In genomic region chr2:74864728-74865722, GRCh38 we compare ENCODE assay signal across 12 cellular contexts. TPM values are rescaled to one million over a fixed set of nuclear protein-coding genes. Genes with fewer than 3 reads are reported as not detected.
A peak's percentile ranks its signal among the peaks of the same experiment; 100 is the strongest.
DNase-seq lines count a peak whose midpoint lies in the region; ATAC-seq and TF ChIP-seq lines count a peak whose summit lies in the region.
"Had no signal": no experiment of that assay in that cellular context is flagged by ENCODE, and none has a peak within 500 bp of the region (broad histone marks: within the 10 kb centered on the region; RNA-seq: fewer than 3 reads in every experiment).

No MANE protein-coding gene starts in this region.

- H3K27ac Mint-ChIP-seq in activated naive CD4-positive, alpha-beta T cell treated with anti-CD3 and anti-CD28 coated beads, Interleukin-2, amount 50 U/mL, for 72 hours = no peak overlapping the region

- BruUV-seq in PC-9 (replicated peaks; lab: Mats Ljungman, UMichigan) = TSS peak; percentile 65

- CTCF ChIA-PET in PC-9 (lab: Charles Lee) = interaction anchor here (0.6 to 1.3 kb wide), 2 partner anchors 28 to 174 kb away, joined by 3 read pairs; no protein-coding TSS in a partner anchor

- H3K27ac ChIP-seq in PC-9 = peak overlapping the region; percentile 92

- 0 out of 2 replicates have a peak, but pooled peaks cover 6% of the 10 kb centered on the region for H3K36me3 ChIP-seq in PC-9 (ENCODE audit: low read depth)

- POLR2A ChIA-PET in PC-9 (lab: Charles Lee; ENCODE audit: unreplicated experiment) = interaction anchor here (0.6 to 0.7 kb wide), 3 partner anchors 16 to 182 kb away, joined by 4 to 7 read pairs (median 7); no protein-coding TSS in a partner anchor

- H4K20me1 ChIP-seq in PC-9 (ENCODE audit: insufficient read depth) = no peaks in the 10 kb centered on the region

- H3K36me3 Mint-ChIP-seq in activated naive CD4-positive, alpha-beta T cell treated with anti-CD3 and anti-CD28 coated beads, Interleukin-2, amount 50 U/mL, for 72 hours = peaks cover 10 to 26% of the 10 kb centered on the region in 2 donors

- peak; percentile 86 for ATAC-seq in esophagus mucosa
- ATAC-seq in sciatic nerve = peak; percentile 15
- ATAC-seq in activated naive CD4-positive, alpha-beta T cell treated with anti-CD3 and anti-CD28 coated beads, Interleukin-2, amount 50 U/mL, for 72 hours = no peak

- H3K9me3 ChIP-seq in PC-9 (ENCODE audit: insufficient read depth, low read depth) = no peaks in the 10 kb centered on the region

- H3K4me2 ChIP-seq in PC-9 = peak overlapping the region; percentile 69

- no peaks in the 10 kb centered on the region for H3K9me3 Mint-ChIP-seq in activated naive CD4-positive, alpha-beta T cell treated with anti-CD3 and anti-CD28 coated beads, Interleukin-2, amount 50 U/mL, for 72 hours
- H3K9me3 Mint-ChIP-seq: stimulated activated memory B cell treated with anti-CD40 and anti-IgM and Interleukin-4, amounts not matched to agents 10 μg/mL and 1 μg/mL and 100 μg/mL, for 72 hours had no signal

- H3K4me1 ChIP-seq in PC-9 (replicated peaks; ENCODE audit: insufficient read depth) = peaks cover 73% of the 10 kb centered on the region

- no peaks in the 10 kb centered on the region for H3K9me2 ChIP-seq in PC-9 (ENCODE audit: insufficient read depth)

- no peak overlapping the region for H3K4me3 ChIP-seq in PC-9

- DNase-seq in ELR (ENCODE audit: low read depth) (peak; percentile 75), PC-9 (peak; percentile 72 to 81), sciatic nerve (ENCODE audit: low spot score) (no peak), NCI-H446 treated with DMSO at 0.1 percent for 48 hours (lab: John Stamatoyannopoulos, UW) (no peak), NCI-H345 treated with DMSO at 0.1 percent for 48 hours (lab: John Stamatoyannopoulos, UW; ENCODE audit: unreplicated experiment) (no peak), NCI-H1048 (lab: John Stamatoyannopoulos, UW) (no peak)
- no peak for DNase-seq in activated naive CD4-positive, alpha-beta T cell treated with anti-CD3 and anti-CD28 coated beads, Interleukin-2, amount 50 U/mL, for 72 hours (ENCODE audit: low spot score in 2 of 2)
- DNase-seq: activated CD8-positive, alpha-beta memory T cell treated with anti-CD3 and anti-CD28 coated beads, Interleukin-2, amount 50 U/mL, for 4 hours; left cardiac atrium; small intestine had no signal

- H3F3A ChIP-seq in PC-9 (ENCODE audit: insufficient read depth, low read depth) = peaks cover 69% of the 10 kb centered on the region

- no peaks in the 10 kb centered on the region for H3K27me3 ChIP-seq in PC-9 (ENCODE audit: insufficient read depth, low read depth)

- no peak overlapping the region for H2AFZ ChIP-seq in PC-9

- TF ChIP-seq CTCF in PC-9 (conservative IDR thresholded peaks at IDR 0.05) = no peak

- H3K79me2 ChIP-seq in PC-9 (ENCODE audit: low read depth) = peaks cover 70% of the 10 kb centered on the region

- intact Hi-C loops in PC-9 (cut with micrococcal nuclease; ENCODE audit: unreplicated experiment) = no loop called here
- intact Hi-C loops in sciatic nerve (cut with DNase I) = no loop called here

RNA-seq across cellular contexts. Expression of gene HK2, which starts 31.1 kb away (rescaled TPM):
- total RNA-seq in PC-9 (2021) = 7.8 and 13.5 TPM in 2 replicates
- total RNA-seq in esophagus mucosa = 37.4 TPM
- 15.7 TPM for total RNA-seq in sciatic nerve
- 10 to 100 TPM; 18.5 to 84.5 TPM for total RNA-seq in activated naive CD4-positive, alpha-beta T cell treated with anti-CD3 and anti-CD28 coated beads, Interleukin-2, amount 50 U/mL, for 72 hours

Comparison
In these comparisons a context has a peak if more than half of its experiments do, and no peak if none do; other contexts are left out.
1. DNase-seq: peak in ELR (single experiment) and PC-9 (2 of 2); none in sciatic nerve (single experiment), NCI-H446 treated with DMSO at 0.1 percent for 48 hours (single experiment), NCI-H345 treated with DMSO at 0.1 percent for 48 hours (single experiment), NCI-H1048 (single experiment) and activated naive CD4-positive, alpha-beta T cell treated with anti-CD3 and anti-CD28 coated beads, Interleukin-2, amount 50 U/mL, for 72 hours (0 of 2).
2. ATAC-seq: peak in esophagus mucosa (single experiment) and sciatic nerve (single experiment); none in activated naive CD4-positive, alpha-beta T cell treated with anti-CD3 and anti-CD28 coated beads, Interleukin-2, amount 50 U/mL, for 72 hours (0 of 2).